8 cellular contexts compared by ENCODE assay signal in the genomic region with DNA sequence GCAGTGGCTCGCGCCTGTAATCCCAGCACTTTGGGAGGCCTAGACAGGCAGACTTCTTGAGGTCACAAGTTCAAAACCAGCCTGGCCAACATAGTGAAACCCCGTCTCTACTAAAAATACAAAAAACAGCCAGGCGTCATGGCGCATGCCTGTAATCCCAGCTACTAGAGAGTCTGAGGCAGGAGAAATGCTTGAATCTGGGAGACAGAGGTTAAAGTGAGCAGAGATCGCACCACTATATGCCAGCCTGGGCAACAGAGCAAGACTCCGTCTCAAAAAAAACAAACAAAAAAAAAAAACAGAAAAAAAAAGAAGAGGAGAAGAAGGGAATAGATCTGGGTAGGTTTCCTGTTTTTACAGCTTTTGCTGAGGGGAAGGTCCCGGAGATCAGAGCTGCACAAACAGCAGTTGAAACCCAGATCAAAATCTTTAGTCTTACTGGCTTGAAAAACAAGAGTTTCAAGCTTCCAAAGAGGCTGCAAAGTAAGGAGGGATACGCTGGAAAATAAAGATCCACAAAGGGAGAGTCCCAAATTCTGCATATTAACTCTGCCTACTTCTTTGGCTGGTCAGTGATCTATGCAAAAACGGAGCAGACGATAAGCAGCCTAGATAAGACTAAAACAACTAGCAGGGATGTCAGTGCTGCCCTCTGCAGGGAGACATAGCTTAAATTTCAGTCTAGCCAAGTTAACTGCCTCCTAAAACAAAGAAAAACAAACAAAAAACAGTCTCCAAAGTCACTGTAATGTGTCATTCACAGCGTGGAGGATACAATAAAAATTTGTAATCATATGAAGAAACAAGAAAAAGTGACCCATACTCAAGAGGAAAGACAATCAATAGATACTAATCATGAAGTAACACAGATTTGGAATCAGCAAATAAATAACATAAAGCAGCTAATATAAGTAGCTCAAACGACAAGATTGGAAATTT.
DNase-seq lines count a peak whose midpoint lies in the region; ATAC-seq and TF ChIP-seq lines count a peak whose summit lies in the region.

No MANE protein-coding gene starts in this region.

- DNase-seq in CD8-positive, alpha-beta memory T cell, result peak in 4 of 5 donors; percentile 5 to 73 (median 38)
- DNase-seq in HPDE6-E6E7 (ENCODE audit: extremely low spot score) (peak; percentile 9), T follicular helper cell (ENCODE audit: low read depth) (peak; percentile 48), islet precursor cell (peak; percentile 75)
- DNase-seq in stimulated activated CD4-positive, alpha-beta T cell treated with anti-CD3 and anti-CD28 coated beads, TNF-alpha, amount 100 ng/mL, for 48 hours (ENCODE audit: low read depth in 3 of 3), result peak in 2 of 3 donors; percentile 25 to 35

- CTCF ChIA-PET in CD8-positive, alpha-beta memory T cell (lab: Charles Lee), result interaction anchor here (0.8 to 2.2 kb wide), 15 partner anchors 9 to 330 kb away, joined by 3 to 11 read pairs (median 5); a partner anchor contains a TSS

- H3K36me3 ChIP-seq in CD8-positive, alpha-beta memory T cell (ENCODE audit: insufficient read depth, low read length), result no peaks in the 10 kb centered on the region

- H3K27me3 Mint-ChIP-seq in CD8-positive, alpha-beta memory T cell, result no peaks in the 10 kb centered on the region
- peaks cover 3% of the 10 kb centered on the region for H3K27me3 Mint-ChIP-seq in brain

- H3K27ac Mint-ChIP-seq in CD8-positive, alpha-beta memory T cell, result peak overlapping the region; percentile 24 to 86 (median 72)
- H3K27ac Mint-ChIP-seq in brain, result peak overlapping the region in 1 of 5 experiments; percentile 6

- POLR2A ChIA-PET in CD8-positive, alpha-beta memory T cell (lab: Charles Lee), result interaction anchor here (0.6 kb wide), 1 partner anchor 328 kb away, joined by 4 read pairs; no protein-coding TSS in a partner anchor

- peak; percentile 51 to 64 for TF ChIP-seq CTCF in brain (conservative IDR thresholded peaks at IDR 0.05)

- H3K36me3 Mint-ChIP-seq in CD8-positive, alpha-beta memory T cell, result peaks cover 0 to 21% (median 6%) of the 10 kb centered on the region in 3 donors
- H3K36me3 Mint-ChIP-seq in brain, result peaks cover 41% of the 10 kb centered on the region

- no peak overlapping the region for H3K27ac ChIP-seq in CD8-positive, alpha-beta memory T cell (ENCODE audit: low read depth, low read length)

- H3K9me3 ChIP-seq in CD8-positive, alpha-beta memory T cell (ENCODE audit: low read length), result no peaks in the 10 kb centered on the region

- H3K9me3 Mint-ChIP-seq in CD8-positive, alpha-beta memory T cell, result no peaks in the 10 kb centered on the region
- H3K9me3 Mint-ChIP-seq in brain, result peaks cover 0 to 10% (median 4%) of the 10 kb centered on the region in 5 experiments

- peak overlapping the region; percentile 40 for H3K4me3 ChIP-seq in CD8-positive, alpha-beta memory T cell (ENCODE audit: low read length)

- ATAC-seq in HG02840 (IDR thresholded peaks at IDR 0.05; ENCODE audit: low FRiP score, unreplicated experiment) (no peak), GM18511 (IDR thresholded peaks at IDR 0.05; ENCODE audit: unreplicated experiment) (no peak)

- peaks cover 59% of the 10 kb centered on the region for H3K4me1 ChIP-seq in CD8-positive, alpha-beta memory T cell (ENCODE audit: insufficient read depth, low read length)

- no peaks in the 10 kb centered on the region for H3K27me3 ChIP-seq in CD8-positive, alpha-beta memory T cell (ENCODE audit: insufficient read depth, low read length, poor library complexity, severe bottlenecking)

- H3K4me1 Mint-ChIP-seq in CD8-positive, alpha-beta memory T cell, result peaks cover 41 to 63% (median 59%) of the 10 kb centered on the region in 3 donors
- peaks cover 54% of the 10 kb centered on the region for H3K4me1 Mint-ChIP-seq in brain

- peak overlapping the region in 6 of 7 donors; percentile 54 to 80 (median 64) for H3K4me3 Mint-ChIP-seq in CD8-positive, alpha-beta memory T cell
- no peak overlapping the region for H3K4me3 Mint-ChIP-seq in brain

Comparison
In these comparisons a context has a peak if more than half of its experiments do, and no peak if none do; other contexts are left out.
1. DNase-seq: peak in every context shown above with its lines; median percentile 75 in islet precursor cell; 48 in T follicular helper cell; 38 in CD8-positive, alpha-beta memory T cell; 30 in stimulated activated CD4-positive, alpha-beta T cell treated with anti-CD3 and anti-CD28 coated beads, TNF-alpha, amount 100 ng/mL, for 48 hours; 9 in HPDE6-E6E7.
2. H3K4me3 Mint-ChIP-seq: peak in CD8-positive, alpha-beta memory T cell (6 of 7); none in brain (0 of 5).